ENCODE assay signal across 14 cellular contexts in the genomic region with DNA sequence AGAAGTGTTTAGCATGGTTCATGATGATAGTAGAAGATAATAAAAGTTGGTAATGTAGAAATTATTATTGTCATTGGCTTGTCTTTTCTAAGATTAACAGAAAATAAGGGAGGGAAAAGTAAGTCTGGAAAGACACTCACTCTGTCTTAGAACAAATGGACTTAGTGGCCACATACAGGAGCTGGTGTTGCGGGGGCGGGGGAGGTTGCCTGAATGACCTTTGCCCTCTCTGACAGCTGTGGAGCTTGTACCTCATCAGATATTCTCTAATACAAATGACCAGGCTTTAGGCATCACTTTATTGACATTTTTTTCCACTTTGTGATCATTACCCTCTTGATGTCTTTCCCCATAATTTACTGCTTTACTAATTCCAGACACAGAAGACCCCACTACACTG. TPM values are rescaled to one million over a fixed set of nuclear protein-coding genes. Genes with fewer than 3 reads are reported as not detected.
"Had no signal": no experiment of that assay in that cellular context is flagged by ENCODE, and none has a peak within 500 bp of the region (broad histone marks: within the 10 kb centered on the region; RNA-seq: fewer than 3 reads in every experiment).

No MANE protein-coding gene starts in this region.

- H3K27me3 ChIP-seq: ascending aorta, colonic mucosa, right atrium auricular region had no signal

- H3K27me3 Mint-ChIP-seq: activated CD4-positive, alpha-beta memory T cell treated with anti-CD3 and anti-CD28 coated beads, Interleukin-2, amount 10 ng/mL, durations not matched to agents 7 days and 5 days; activated naive CD8-positive, alpha-beta T cell treated with anti-CD3 and anti-CD28 coated beads, Interleukin-2, amount 10 ng/mL, durations not matched to agents 7 days and 5 days; stimulated activated memory B cell treated with anti-CD40 and anti-IgM and Interleukin-4, amounts not matched to agents 10 μg/mL and 1 μg/mL and 100 μg/mL, for 72 hours had no signal

- ATAC-seq: heart left ventricle; stimulated activated memory B cell treated with anti-CD40 and anti-IgM and Interleukin-4, amounts not matched to agents 10 μg/mL and 1 μg/mL and 100 μg/mL, for 72 hours had no signal

- H3K27ac Mint-ChIP-seq: activated CD4-positive, alpha-beta memory T cell treated with anti-CD3 and anti-CD28 coated beads, Interleukin-2, amount 10 ng/mL, durations not matched to agents 7 days and 5 days; activated naive CD8-positive, alpha-beta T cell treated with anti-CD3 and anti-CD28 coated beads, Interleukin-2, amount 10 ng/mL, durations not matched to agents 7 days and 5 days; stimulated activated memory B cell treated with anti-CD40 and anti-IgM and Interleukin-4, amounts not matched to agents 10 μg/mL and 1 μg/mL and 100 μg/mL, for 72 hours; type B pancreatic cell had no signal

- H3K4me1 ChIP-seq: colonic mucosa had no signal

- H3K4me3 ChIP-seq: ascending aorta, colonic mucosa, heart left ventricle, left ventricle myocardium inferior, right atrium auricular region had no signal

- H3K9me3 ChIP-seq: ascending aorta, colonic mucosa, heart left ventricle, left ventricle myocardium inferior, right atrium auricular region had no signal

- H3K4me3 Mint-ChIP-seq: activated CD4-positive, alpha-beta memory T cell treated with anti-CD3 and anti-CD28 coated beads, Interleukin-2, amount 10 ng/mL, durations not matched to agents 7 days and 5 days; activated naive CD8-positive, alpha-beta T cell treated with anti-CD3 and anti-CD28 coated beads, Interleukin-2, amount 10 ng/mL, durations not matched to agents 7 days and 5 days; stimulated activated memory B cell treated with anti-CD40 and anti-IgM and Interleukin-4, amounts not matched to agents 10 μg/mL and 1 μg/mL and 100 μg/mL, for 72 hours; type B pancreatic cell had no signal

- H3K36me3 Mint-ChIP-seq: activated naive CD8-positive, alpha-beta T cell treated with anti-CD3 and anti-CD28 coated beads, Interleukin-2, amount 10 ng/mL, durations not matched to agents 7 days and 5 days; stimulated activated memory B cell treated with anti-CD40 and anti-IgM and Interleukin-4, amounts not matched to agents 10 μg/mL and 1 μg/mL and 100 μg/mL, for 72 hours had no signal

- DNase-seq: activated CD4-positive, alpha-beta memory T cell treated with anti-CD3 and anti-CD28 coated beads, Interleukin-2, amount 10 ng/mL, durations not matched to agents 7 days and 5 days; activated CD8-positive, alpha-beta memory T cell treated with anti-CD3 and anti-CD28 coated beads, Interleukin-2, amount 50 U/mL, for 48 hours; activated effector memory CD4-positive, alpha-beta T cell treated with Interleukin-2 at 50 U/mL for 16 hours; activated naive CD8-positive, alpha-beta T cell treated with anti-CD3 and anti-CD28 coated beads, Interleukin-2, amount 10 ng/mL, durations not matched to agents 7 days and 5 days; colonic mucosa; foreskin melanocyte; heart left ventricle; left ventricle myocardium inferior; T-helper 2 cell had no signal

- H3K27ac ChIP-seq: ascending aorta, colonic mucosa, heart left ventricle, left ventricle myocardium inferior, right atrium auricular region had no signal

- H3K9me3 Mint-ChIP-seq: activated CD4-positive, alpha-beta memory T cell treated with anti-CD3 and anti-CD28 coated beads, Interleukin-2, amount 10 ng/mL, durations not matched to agents 7 days and 5 days; activated naive CD8-positive, alpha-beta T cell treated with anti-CD3 and anti-CD28 coated beads, Interleukin-2, amount 10 ng/mL, durations not matched to agents 7 days and 5 days; stimulated activated memory B cell treated with anti-CD40 and anti-IgM and Interleukin-4, amounts not matched to agents 10 μg/mL and 1 μg/mL and 100 μg/mL, for 72 hours had no signal

- H3K36me3 ChIP-seq: ascending aorta, colonic mucosa, heart left ventricle, left ventricle myocardium inferior, right atrium auricular region had no signal

RNA-seq across cellular contexts. Expression of a gene that starts 5.9 kb away (rescaled TPM):
- total RNA-seq: activated naive CD8-positive, alpha-beta T cell treated with anti-CD3 and anti-CD28 coated beads, Interleukin-2, amount 10 ng/mL, durations not matched to agents 7 days and 5 days; ascending aorta; mesenteric fat pad; right atrium auricular region had no signal

RNA-seq across cellular contexts. Expression of a gene that starts 29.9 kb away (rescaled TPM):
- total RNA-seq: activated CD4-positive, alpha-beta memory T cell treated with anti-CD3 and anti-CD28 coated beads, Interleukin-2, amount 10 ng/mL, durations not matched to agents 7 days and 5 days; activated naive CD8-positive, alpha-beta T cell treated with anti-CD3 and anti-CD28 coated beads, Interleukin-2, amount 10 ng/mL, durations not matched to agents 7 days and 5 days; ascending aorta; colonic mucosa; heart left ventricle; left ventricle myocardium inferior; mesenteric fat pad; right atrium auricular region had no signal
